In the genomic region with DNA sequence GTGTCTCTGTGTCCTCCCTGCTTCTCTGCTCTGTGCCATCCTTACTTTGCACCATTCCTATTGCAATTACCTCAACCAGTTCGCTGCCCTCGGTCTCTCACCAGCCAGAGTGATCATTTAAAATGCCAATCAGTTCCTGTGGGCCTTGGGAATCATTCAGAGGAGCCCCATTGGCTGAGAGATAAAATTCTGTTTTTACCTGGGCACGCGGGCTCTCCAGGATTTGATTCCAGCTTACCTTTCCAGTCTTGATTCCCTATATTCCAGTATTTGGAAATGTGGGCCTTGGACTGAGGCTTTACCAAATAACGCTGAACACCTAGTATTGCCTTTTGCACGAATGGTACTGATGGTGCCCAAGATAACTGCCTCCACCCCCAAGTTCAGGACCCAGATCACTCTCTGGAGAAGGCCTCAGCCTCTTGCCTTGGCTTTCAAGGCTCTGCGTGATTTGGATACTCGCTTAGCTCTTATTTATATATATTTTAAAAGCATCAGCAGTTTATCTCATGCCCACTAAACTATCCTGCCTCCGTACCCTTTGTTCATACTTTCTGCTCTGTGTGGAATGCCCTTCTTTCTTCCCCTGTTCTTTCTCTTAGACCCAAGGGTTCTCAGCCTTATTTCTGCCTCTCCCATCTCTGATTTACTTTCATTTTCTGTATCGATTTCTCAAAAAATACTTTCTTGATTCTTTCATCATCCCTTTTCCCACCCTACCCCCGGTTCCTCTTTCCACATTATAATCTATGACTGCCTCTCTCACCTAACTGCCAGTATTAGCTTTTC, we compare ENCODE assay signal across 1 cellular context.
TF ChIP-seq lines count a peak whose summit lies in the region.

No MANE protein-coding gene starts in this region.

TF ChIP-seq in HEK293, 187 proteins besides CTCF, POLR2A, EP300 and RAD21 (continued from another document):
- TF ChIP-seq, protein P1, sequence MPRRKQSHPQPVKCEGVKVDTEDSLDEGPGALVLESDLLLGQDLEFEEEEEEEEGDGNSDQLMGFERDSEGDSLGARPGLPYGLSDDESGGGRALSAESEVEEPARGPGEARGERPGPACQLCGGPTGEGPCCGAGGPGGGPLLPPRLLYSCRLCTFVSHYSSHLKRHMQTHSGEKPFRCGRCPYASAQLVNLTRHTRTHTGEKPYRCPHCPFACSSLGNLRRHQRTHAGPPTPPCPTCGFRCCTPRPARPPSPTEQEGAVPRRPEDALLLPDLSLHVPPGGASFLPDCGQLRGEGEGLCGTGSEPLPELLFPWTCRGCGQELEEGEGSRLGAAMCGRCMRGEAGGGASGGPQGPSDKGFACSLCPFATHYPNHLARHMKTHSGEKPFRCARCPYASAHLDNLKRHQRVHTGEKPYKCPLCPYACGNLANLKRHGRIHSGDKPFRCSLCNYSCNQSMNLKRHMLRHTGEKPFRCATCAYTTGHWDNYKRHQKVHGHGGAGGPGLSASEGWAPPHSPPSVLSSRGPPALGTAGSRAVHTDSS (tag by site-specific recombination; IDR thresholded peaks at IDR 0.05), result no peak
